17 cellular contexts compared by ENCODE assay signal in genomic region chr4:159239534-159239933, GRCh38.
"Had no signal": no experiment of that assay in that cellular context is flagged by ENCODE, and none has a peak within 500 bp of the region (broad histone marks: within the 10 kb centered on the region; RNA-seq: fewer than 3 reads in every experiment).

No MANE protein-coding gene starts in this region.

- DNase-seq: activated CD4-positive, alpha-beta T cell treated with anti-CD3 and anti-CD28 coated beads for 48 hours; activated CD8-positive, alpha-beta memory T cell treated with anti-CD3 and anti-CD28 coated beads, Interleukin-2, amount 50 U/mL, for 48 hours; activated gamma-delta T cell; activated T-cell treated with anti-CD3 and anti-CD28 coated beads, Interleukin-2, amount 50 U/mL, for 72 hours; central memory CD4-positive, alpha-beta T cell; colonic mucosa; effector CD8-positive, alpha-beta T cell; foreskin keratinocyte; mesendoderm; occipital lobe; small intestine; stimulated activated CD4-positive, alpha-beta T cell treated with anti-CD3 and anti-CD28 coated beads, Interleukin-4, amount 100 ng/mL, for 4 hours; stimulated activated CD8-positive, alpha-beta memory T cell treated with anti-CD3 and anti-CD28 coated beads, Interleukin-4, amount 100 ng/mL, for 48 hours; stimulated activated naive CD8-positive, alpha-beta T cell treated with anti-CD3 and anti-CD28 coated beads, Interleukin-15, Interleukin-2, amounts not matched to agents 100 U/mL and 50 U/mL, for 24 hours had no signal

- ATAC-seq: activated naive CD4-positive, alpha-beta T cell treated with anti-CD3 and anti-CD28 coated beads, Interleukin-2, amount 50 U/mL, for 72 hours; activated T-cell treated with anti-CD3 and anti-CD28 coated beads, Interleukin-2, amount 50 U/mL, for 72 hours; foreskin keratinocyte; stimulated activated naive CD8-positive, alpha-beta T cell treated with anti-CD3 and anti-CD28 coated beads, Interleukin-15, Interleukin-2, amounts not matched to agents 100 U/mL and 50 U/mL, for 24 hours; WTC11 had no signal

- H3K4me1 ChIP-seq: colonic mucosa had no signal

- H3K4me3 ChIP-seq: colonic mucosa, suprapubic skin had no signal

- H3K27ac ChIP-seq: foreskin keratinocyte, suprapubic skin had no signal

- H3K9me3 ChIP-seq: colonic mucosa, suprapubic skin had no signal

- H3K27me3 ChIP-seq: colonic mucosa, foreskin keratinocyte, suprapubic skin had no signal

- H3K36me3 ChIP-seq: colonic mucosa, suprapubic skin had no signal
